19 cellular contexts compared by ENCODE assay signal in the genomic region with DNA sequence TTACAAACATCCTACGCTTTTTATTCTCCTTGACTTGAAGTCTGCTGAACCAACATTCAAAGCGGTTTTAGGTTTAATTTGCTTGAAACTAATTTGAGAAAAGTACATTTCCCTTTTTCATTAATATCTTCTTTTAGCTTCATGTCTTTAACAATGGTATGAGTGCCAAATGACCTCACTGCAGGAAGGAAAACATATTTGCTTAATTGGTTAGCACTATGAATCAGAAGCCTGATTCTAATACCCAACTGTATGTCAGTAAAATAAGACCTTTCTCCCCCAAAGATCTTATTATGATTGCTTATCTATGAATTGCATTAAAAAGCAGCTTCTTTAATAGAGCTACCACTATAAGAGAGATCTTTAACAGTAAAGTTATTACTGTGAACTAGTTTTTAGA. TPM values are rescaled to one million over a fixed set of nuclear protein-coding genes. Genes with fewer than 3 reads are reported as not detected.
A peak's percentile ranks its signal among the peaks of the same experiment; 100 is the strongest.
DNase-seq lines count a peak whose midpoint lies in the region; ATAC-seq and TF ChIP-seq lines count a peak whose summit lies in the region.
"Had no signal": no experiment of that assay in that cellular context is flagged by ENCODE, and none has a peak within 500 bp of the region (broad histone marks: within the 10 kb centered on the region; RNA-seq: fewer than 3 reads in every experiment).

No MANE protein-coding gene starts in this region.

- peaks cover 57% of the 10 kb centered on the region for H3K4me1 ChIP-seq in ACC112 (ENCODE audit: control insufficient read depth, insufficient read depth, low read length, unreplicated experiment)
- H3K4me1 ChIP-seq: neural progenitor cell, right lobe of liver had no signal

- no peaks in the 10 kb centered on the region for H3K27me3 ChIP-seq in ACC112 (ENCODE audit: insufficient read depth, low read length)
- H3K27me3 ChIP-seq: neural progenitor cell, right lobe of liver had no signal

- DNase-seq in NCI-H69 (lab: John Stamatoyannopoulos, UW), result peak; percentile 62
- peak; percentile 33 for DNase-seq in choroid plexus epithelial cell (ENCODE audit: low read depth)
- no peak for DNase-seq in mesothelial cell of epicardium (ENCODE audit: low spot score in 2 of 2, unreplicated experiment in 2 of 2)
- DNase-seq in SHP77 (lab: John Stamatoyannopoulos, UW), result no peak
- DNase-seq in mucosa of gallbladder (ENCODE audit: low spot score), result no peak
- no peak for DNase-seq in stimulated activated CD4-positive, alpha-beta T cell treated with anti-CD3 and anti-CD28 coated beads, Interleukin-4, amount 100 ng/mL, for 24 hours
- DNase-seq: caudate nucleus; H7; KBM-7; NCI-H1436 treated with DMSO at 0.1 percent for 48 hours; NCI-H345; OCI-M1; right lobe of liver; stimulated activated naive B cell treated with anti-CD40 and anti-IgM and Interleukin-4, amounts not matched to agents 10 μg/mL and 1 μg/mL and 100 μg/mL, for 72 hours; SW 1271 had no signal

- H3K27ac Mint-ChIP-seq in mesothelial cell of epicardium, result peak overlapping the region; percentile 87
- H3K27ac Mint-ChIP-seq: neural progenitor cell; stimulated activated naive B cell treated with anti-CD40 and anti-IgM and Interleukin-4, amounts not matched to agents 10 μg/mL and 1 μg/mL and 100 μg/mL, for 72 hours had no signal

- peaks cover 84% of the 10 kb centered on the region for H3K36me3 ChIP-seq in ACC112 (ENCODE audit: insufficient read depth, low read length)
- H3K36me3 ChIP-seq: right lobe of liver had no signal

- no peak for ATAC-seq in HG02973 (IDR thresholded peaks at IDR 0.05; ENCODE audit: unreplicated experiment)
- ATAC-seq: right lobe of liver; stimulated activated naive B cell treated with anti-CD40 and anti-IgM and Interleukin-4, amounts not matched to agents 10 μg/mL and 1 μg/mL and 100 μg/mL, for 72 hours had no signal

- H3K9me3 Mint-ChIP-seq in mesothelial cell of epicardium, result no peaks in the 10 kb centered on the region
- H3K9me3 Mint-ChIP-seq: neural progenitor cell; stimulated activated naive B cell treated with anti-CD40 and anti-IgM and Interleukin-4, amounts not matched to agents 10 μg/mL and 1 μg/mL and 100 μg/mL, for 72 hours had no signal

- no peak overlapping the region for H2AFZ ChIP-seq in ACC112 (ENCODE audit: low read length, unreplicated experiment)
- H2AFZ ChIP-seq: neural progenitor cell had no signal

- H3K27ac ChIP-seq in ACC112 (ENCODE audit: low read depth, low read length), result peak overlapping the region; percentile 76
- H3K27ac ChIP-seq: neural progenitor cell, right lobe of liver, VCaP had no signal

- TF ChIP-seq CTCF in choroid plexus epithelial cell (conservative IDR thresholded peaks at IDR 0.05; ENCODE audit: low read depth, low read length), result no peak
- TF ChIP-seq CTCF in mesothelial cell of epicardium (IDR thresholded peaks at IDR 0.05; ENCODE audit: unreplicated experiment), result no peak

- H3K4me3 ChIP-seq in ACC112 (ENCODE audit: low read depth, low read length) (peak overlapping the region; percentile 93), choroid plexus epithelial cell (ENCODE audit: low read depth, low read length) (peak overlapping the region; percentile 69)
- H3K4me3 ChIP-seq: neural progenitor cell, right lobe of liver had no signal

- peaks cover 31% of the 10 kb centered on the region for H3K4me1 Mint-ChIP-seq in mesothelial cell of epicardium
- H3K4me1 Mint-ChIP-seq: neural progenitor cell; stimulated activated naive B cell treated with anti-CD40 and anti-IgM and Interleukin-4, amounts not matched to agents 10 μg/mL and 1 μg/mL and 100 μg/mL, for 72 hours had no signal

- peaks cover 90% of the 10 kb centered on the region for H3K79me2 ChIP-seq in ACC112 (ENCODE audit: control insufficient read depth, insufficient read depth, low read length, unreplicated experiment)

- H3K36me3 Mint-ChIP-seq in mesothelial cell of epicardium, result peaks cover 37% of the 10 kb centered on the region
- H3K36me3 Mint-ChIP-seq: neural progenitor cell; stimulated activated naive B cell treated with anti-CD40 and anti-IgM and Interleukin-4, amounts not matched to agents 10 μg/mL and 1 μg/mL and 100 μg/mL, for 72 hours had no signal

- H3K27me3 Mint-ChIP-seq in mesothelial cell of epicardium (ENCODE audit: low read depth), result no peaks in the 10 kb centered on the region

- peak overlapping the region; percentile 63 for H3K4me3 Mint-ChIP-seq in mesothelial cell of epicardium
- H3K4me3 Mint-ChIP-seq: neural progenitor cell; stimulated activated naive B cell treated with anti-CD40 and anti-IgM and Interleukin-4, amounts not matched to agents 10 μg/mL and 1 μg/mL and 100 μg/mL, for 72 hours had no signal

RNA-seq across cellular contexts. Expression of gene COL1A2, which starts 5.9 kb away (rescaled TPM):
- 2,538 to 2,739 TPM (median 2,734 TPM) in 3 replicates for total RNA-seq in mesothelial cell of epicardium
- 478 TPM for total RNA-seq in mucosa of gallbladder

Comparison
In these comparisons a context has a peak if more than half of its experiments do, and no peak if none do; other contexts are left out.
1. DNase-seq: peak in NCI-H69 (single experiment) and choroid plexus epithelial cell (single experiment); none in mesothelial cell of epicardium (0 of 2), SHP77 (0 of 2), mucosa of gallbladder (single experiment) and stimulated activated CD4-positive, alpha-beta T cell treated with anti-CD3 and anti-CD28 coated beads, Interleukin-4, amount 100 ng/mL, for 24 hours (single experiment).